In the genomic region with DNA sequence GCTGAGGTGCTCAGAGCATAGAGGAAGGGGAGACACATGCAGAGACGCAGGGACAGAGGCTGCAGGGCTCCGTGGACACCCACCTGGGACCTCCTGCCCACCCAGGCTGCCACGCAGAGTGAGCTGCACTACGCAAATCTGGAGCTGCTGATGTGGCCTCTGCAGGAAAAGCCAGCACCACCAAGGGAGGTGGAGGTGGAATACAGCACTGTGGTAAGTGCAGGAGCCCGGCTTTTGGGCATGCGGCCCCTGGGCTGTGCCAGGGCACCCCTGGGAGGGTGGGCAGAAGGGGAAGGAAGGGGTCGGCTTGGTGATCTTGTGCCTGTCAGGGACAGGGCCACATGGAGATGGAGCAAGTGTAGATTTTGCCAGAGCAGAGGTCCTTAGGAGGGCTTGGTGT, we compare ENCODE assay signal across 28 cellular contexts. TPM values are rescaled to one million over a fixed set of nuclear protein-coding genes. Genes with fewer than 3 reads are reported as not detected.
DNase-seq lines count a peak whose midpoint lies in the region; ATAC-seq and TF ChIP-seq lines count a peak whose summit lies in the region.
"Had no signal": no experiment of that assay in that cellular context is flagged by ENCODE, and none has a peak within 500 bp of the region (broad histone marks: within the 10 kb centered on the region; RNA-seq: fewer than 3 reads in every experiment).

No MANE protein-coding gene starts in this region.

- DNase-seq in GM10248 (ENCODE audit: extremely low spot score) (peak; percentile 8), natural killer cell (no peak), NCI-H526 (lab: John Stamatoyannopoulos, UW) (no peak), BE2C (no peak), DMS53 treated with DMSO at 0.1 percent for 48 hours (lab: John Stamatoyannopoulos, UW; ENCODE audit: unreplicated experiment) (no peak)
- DNase-seq in activated CD8-positive, alpha-beta T cell treated with anti-CD3 and anti-CD28 coated beads for 36 hours: no peak
- no peak for DNase-seq in effector memory CD8-positive, alpha-beta T cell
- DNase-seq: AML-193; CD8-positive, alpha-beta memory T cell; DMS 273 treated with DMSO at 0.1 percent for 48 hours; DMS79 treated with DMSO at 0.1 percent for 48 hours; GF-D8; HCEC 1CT; Kasumi-1; NCI-H1092 treated with DMSO at 0.1 percent for 48 hours; NCI-H1436; NCI-H1930; NCI-H2107; NCI-H524; NCI-H82; NK-92 treated with Interleukin-12 subunit alpha and Interleukin-12 subunit beta, amount 100 ng/mL, for 24 hours; PC-3; SK-N-SH; SW 1271 had no signal

- no peak overlapping the region for H3K4me3 Mint-ChIP-seq in activated CD8-positive, alpha-beta T cell treated with anti-CD3 and anti-CD28 coated beads for 36 hours
- H3K4me3 Mint-ChIP-seq in effector memory CD8-positive, alpha-beta T cell: no peak overlapping the region
- H3K4me3 Mint-ChIP-seq in natural killer cell: no peak overlapping the region
- H3K4me3 Mint-ChIP-seq: GM23338 had no signal

- POLR2A ChIA-PET in GM10248 (lab: Yijun Ruan, JAX): no interaction called here
- POLR2A ChIA-PET in activated CD8-positive, alpha-beta T cell treated with anti-CD3 and anti-CD28 coated beads for 36 hours (lab: Charles Lee): no interaction called here

- peaks cover 4% of the 10 kb centered on the region for H3K9me3 Mint-ChIP-seq in activated CD8-positive, alpha-beta T cell treated with anti-CD3 and anti-CD28 coated beads for 36 hours
- H3K9me3 Mint-ChIP-seq in effector memory CD8-positive, alpha-beta T cell: no peaks in the 10 kb centered on the region
- no peaks in the 10 kb centered on the region for H3K9me3 Mint-ChIP-seq in natural killer cell

- H3K27ac Mint-ChIP-seq in activated CD8-positive, alpha-beta T cell treated with anti-CD3 and anti-CD28 coated beads for 36 hours: peak overlapping the region; percentile 57
- peak overlapping the region; percentile 94 for H3K27ac Mint-ChIP-seq in effector memory CD8-positive, alpha-beta T cell
- H3K27ac Mint-ChIP-seq in natural killer cell: peak overlapping the region; percentile 92 to 93
- H3K27ac Mint-ChIP-seq: GM23338 had no signal

- no peak for TF ChIP-seq CTCF in GM10248 (IDR thresholded peaks at IDR 0.05; ENCODE audit: control extremely low read depth, extremely low read depth, low read depth, missing control alignments)
- no peak for TF ChIP-seq CTCF in activated CD8-positive, alpha-beta T cell treated with anti-CD3 and anti-CD28 coated beads for 36 hours (IDR thresholded peaks at IDR 0.05)
- TF ChIP-seq CTCF in natural killer cell (IDR thresholded peaks at IDR 0.05): no peak
- no peak for TF ChIP-seq CTCF in BE2C (IDR thresholded peaks at IDR 0.05; ENCODE audit: low read depth, low read length)

- H3K36me3 Mint-ChIP-seq in activated CD8-positive, alpha-beta T cell treated with anti-CD3 and anti-CD28 coated beads for 36 hours (ENCODE audit: low read depth): peaks cover 4% of the 10 kb centered on the region
- H3K36me3 Mint-ChIP-seq in effector memory CD8-positive, alpha-beta T cell (ENCODE audit: insufficient read depth): peaks cover 58% of the 10 kb centered on the region
- peaks cover 25% of the 10 kb centered on the region for H3K36me3 Mint-ChIP-seq in natural killer cell

- CTCF ChIA-PET in GM10248 (lab: Yijun Ruan, JAX): interaction anchor here (1.0 to 3.4 kb wide), 6 partner anchors 10 to 113 kb away, joined by 3 to 13 read pairs (median 4); a partner anchor contains a TSS
- CTCF ChIA-PET in activated CD8-positive, alpha-beta T cell treated with anti-CD3 and anti-CD28 coated beads for 36 hours (lab: Charles Lee): interaction anchor here (1.0 to 3.5 kb wide), 4 partner anchors 9 to 114 kb away, joined by 5 to 12 read pairs (median 6); a partner anchor contains a TSS

- no peak overlapping the region for H3K4me3 ChIP-seq in BE2C (ENCODE audit: low read depth, low read length)
- H3K4me3 ChIP-seq: A549, GM23338 had no signal

- H3K4me1 Mint-ChIP-seq in activated CD8-positive, alpha-beta T cell treated with anti-CD3 and anti-CD28 coated beads for 36 hours (ENCODE audit: low read depth): peaks cover 35% of the 10 kb centered on the region
- H3K4me1 Mint-ChIP-seq in effector memory CD8-positive, alpha-beta T cell (ENCODE audit: low read depth in 2 of 2): peaks cover 59 to 64% of the 10 kb centered on the region in 2 donors
- H3K4me1 Mint-ChIP-seq in natural killer cell: peaks cover 65 to 82% of the 10 kb centered on the region in 2 donors
- H3K4me1 Mint-ChIP-seq: GM23338 had no signal

- no peaks in the 10 kb centered on the region for H3K27me3 Mint-ChIP-seq in activated CD8-positive, alpha-beta T cell treated with anti-CD3 and anti-CD28 coated beads for 36 hours
- H3K27me3 Mint-ChIP-seq in effector memory CD8-positive, alpha-beta T cell: no peaks in the 10 kb centered on the region
- H3K27me3 Mint-ChIP-seq in natural killer cell (ENCODE audit: low read depth in 2 of 2): no peaks in the 10 kb centered on the region

- TF ChIP-seq POLR2A in GM18505 (IDR thresholded peaks at IDR 0.05; ENCODE audit: borderline replicate concordance, extremely low read depth, insufficient read depth, insufficient read length): no peak

- no peaks in the 10 kb centered on the region for H3K9me3 ChIP-seq in BE2C
- H3K9me3 ChIP-seq: SK-N-SH had no signal

- H3K4me1 ChIP-seq in BE2C: no peaks in the 10 kb centered on the region
- H3K4me1 ChIP-seq: A549 had no signal

- intact Hi-C loops in activated CD8-positive, alpha-beta T cell treated with anti-CD3 and anti-CD28 coated beads for 36 hours (cut with micrococcal nuclease): no loop called here
- intact Hi-C loops in natural killer cell (cut with micrococcal nuclease): no loop called here

- ATAC-seq in activated CD8-positive, alpha-beta T cell treated with anti-CD3 and anti-CD28 coated beads for 36 hours: no peak
- no peak for ATAC-seq in effector memory CD8-positive, alpha-beta T cell (replicated peaks)
- no peak for ATAC-seq in natural killer cell
- ATAC-seq in GM18505 (IDR thresholded peaks at IDR 0.05; ENCODE audit: unreplicated experiment): no peak
- ATAC-seq: GM23338, PC-3 had no signal

- H3K27me3 ChIP-seq in BE2C: peaks cover 73% of the 10 kb centered on the region

- no peaks in the 10 kb centered on the region for H3K36me3 ChIP-seq in BE2C

RNA-seq across cellular contexts. Expression of a gene that starts 15.2 kb away (rescaled TPM):
- 1 to 10 TPM; 2.2 to 2.4 TPM for total RNA-seq in activated CD8-positive, alpha-beta T cell treated with anti-CD3 and anti-CD28 coated beads for 36 hours
- 100 to 1,000 TPM; 287 to 370 (median 295) TPM for total RNA-seq in natural killer cell
- polyA plus RNA-seq in BE2C (2012; ENCODE audit: insufficient read depth, insufficient read length, low read depth): not detected
- total RNA-seq: M059J, PC-3 had no signal
- polyA plus RNA-seq: A549, SK-N-SH had no signal

RNA-seq across cellular contexts. Expression of a gene that starts 49.7 kb away (rescaled TPM):
- total RNA-seq in activated CD8-positive, alpha-beta T cell treated with anti-CD3 and anti-CD28 coated beads for 36 hours: not detected
- total RNA-seq in natural killer cell: 1 to 10 TPM; 2.0 to 4.9 (median 3.5) TPM
- not detected for polyA plus RNA-seq in BE2C (2012; ENCODE audit: insufficient read depth, insufficient read length, low read depth)
- total RNA-seq: GM23338, M059J, PC-3 had no signal
- polyA plus RNA-seq: A549; CD8-positive, alpha-beta memory T cell; GM23338; SK-N-SH had no signal

RNA-seq across cellular contexts. Expression of a gene that starts 49.7 kb away (rescaled TPM):
- 1 to 10 TPM; 1.2 to 2.0 TPM for total RNA-seq in activated CD8-positive, alpha-beta T cell treated with anti-CD3 and anti-CD28 coated beads for 36 hours
- total RNA-seq in natural killer cell: under 1 TPM; 0.26 to 0.60 (median 0.29) TPM
- 17.4 TPM for polyA plus RNA-seq in BE2C (2012; ENCODE audit: insufficient read depth, insufficient read length, low read depth)
- polyA plus RNA-seq: CD8-positive, alpha-beta memory T cell; SK-N-SH had no signal

Comparison
In these comparisons a context has a peak if more than half of its experiments do, and no peak if none do; other contexts are left out.
1. RNA of a gene that starts 15.2 kb away (total RNA-seq): 287 to 370 TPM in natural killer cell; 2.2 to 2.4 TPM in activated CD8-positive, alpha-beta T cell treated with anti-CD3 and anti-CD28 coated beads for 36 hours; every median in the first group is over 10 times any median in the second.
2. Peak in every context shown above with its lines, with median percentiles within 50 percentile points of each other: H3K27ac Mint-ChIP-seq.